11 cellular contexts compared by ENCODE assay signal in genomic region chr1:1354271-1355247, GRCh38. TPM values are rescaled to one million over a fixed set of nuclear protein-coding genes. Genes with fewer than 3 reads are reported as not detected.
DNase-seq lines count a peak whose midpoint lies in the region; FAIRE-seq and TF ChIP-seq lines count a peak whose summit lies in the region.
"Had no signal": no experiment of that assay in that cellular context is flagged by ENCODE, and none has a peak within 500 bp of the region (broad histone marks: within the 10 kb centered on the region; RNA-seq: fewer than 3 reads in every experiment).

No MANE protein-coding gene starts in this region.

- H3K9me3 ChIP-seq in H9 (ENCODE audit: control insufficient read depth, low read depth, low read length) (no peaks in the 10 kb centered on the region), neural cell (ENCODE audit: low read length) (no peaks in the 10 kb centered on the region), ovary (no peaks in the 10 kb centered on the region)

- H3K9me2 ChIP-seq in neural cell (ENCODE audit: insufficient read depth, low read length) = no peaks in the 10 kb centered on the region

- TF ChIP-seq CTCF in AG09309 (IDR thresholded peaks at IDR 0.05; ENCODE audit: control insufficient read depth, insufficient read depth, low read depth, low read length, missing control alignments) = no peak
- TF ChIP-seq CTCF in H9 (conservative IDR thresholded peaks at IDR 0.05) = no peak
- TF ChIP-seq CTCF in neural cell (IDR thresholded peaks at IDR 0.05; ENCODE audit: poor library complexity, severe bottlenecking) = no peak
- TF ChIP-seq CTCF in ovary (IDR thresholded peaks at IDR 0.05) = no peak

- no peak for FAIRE-seq in H54 (lab: Jason Lieb, UNC)
- FAIRE-seq: islet of Langerhans had no signal

- H4K20me1 ChIP-seq in H9 (ENCODE audit: control insufficient read depth, insufficient read depth, insufficient read length) = no peaks in the 10 kb centered on the region
- no peaks in the 10 kb centered on the region for H4K20me1 ChIP-seq in neural cell (ENCODE audit: insufficient read depth)

- peaks cover 7% of the 10 kb centered on the region for H3K23me2 ChIP-seq in H9 (ENCODE audit: insufficient read length, low read depth, low read length, poor library complexity, severe bottlenecking)

- peaks cover 27 to 48% of the 10 kb centered on the region in 2 experiments for H3K4me1 Mint-ChIP-seq in H9
- H3K4me1 Mint-ChIP-seq in activated CD4-positive, alpha-beta memory T cell treated with anti-CD3 and anti-CD28 coated beads for 36 hours (ENCODE audit: low read depth) = peaks cover 6% of the 10 kb centered on the region

- no peaks in the 10 kb centered on the region; the same call in 1 of the 2 replicates for H3K4me1 ChIP-seq in H9 (ENCODE audit: insufficient read depth, low read length)
- H3K4me1 ChIP-seq in ovary (ENCODE audit: insufficient read depth) = peaks cover 17% of the 10 kb centered on the region

- H3K14ac ChIP-seq in H9 (ENCODE audit: insufficient read depth, low read length) = no peak overlapping the region

- H2BK120ac ChIP-seq in H9 (ENCODE audit: low read depth, low read length, poor library complexity, severe bottlenecking) = no peak overlapping the region

- H3K27ac ChIP-seq in H9 (ENCODE audit: insufficient read length, low read depth, low read length) (no peak overlapping the region), neural cell (ENCODE audit: low read length) (no peak overlapping the region), ovary (peak overlapping the region in 1 of 2 donors; percentile 23)

- no peak overlapping the region for H4K5ac ChIP-seq in H9 (ENCODE audit: insufficient read length, low read depth, low read length)

- peak overlapping the region in 1 of 3 experiments; percentile 40; a peak in 1 of 7 replicates for H3K27ac Mint-ChIP-seq in H9
- H3K27ac Mint-ChIP-seq in activated CD4-positive, alpha-beta memory T cell treated with anti-CD3 and anti-CD28 coated beads for 36 hours = no peak overlapping the region

- TF ChIP-seq POLR2A in ovary (IDR thresholded peaks at IDR 0.05) = no peak
- TF ChIP-seq POLR2A in H54 (IDR thresholded peaks at IDR 0.05; ENCODE audit: low read depth, low read length) = no peak

- H2BK20ac ChIP-seq in H9 (ENCODE audit: low read depth, low read length, poor library complexity, severe bottlenecking) = no peak overlapping the region

- peak overlapping the region; percentile 62 for H3K4me2 ChIP-seq in H9 (ENCODE audit: insufficient read depth, insufficient read length, low read length)
- H3K4me2 ChIP-seq in neural cell (ENCODE audit: low read length) = no peak overlapping the region

- no peak overlapping the region for H2BK12ac ChIP-seq in H9 (ENCODE audit: insufficient read length, low read depth, low read length)

- no peak overlapping the region for H3T11ph ChIP-seq in H9 (ENCODE audit: low read length)

- intact Hi-C loops in ovary (cut with DNase I) = no loop called here
- intact Hi-C loops in activated CD4-positive, alpha-beta memory T cell treated with anti-CD3 and anti-CD28 coated beads for 36 hours (cut with micrococcal nuclease) = no loop called here

- H3K36me3 ChIP-seq in neural cell (ENCODE audit: insufficient read depth, low read length) (no peaks in the 10 kb centered on the region), ovary (no peaks in the 10 kb centered on the region)

- no peak overlapping the region for H2AFZ ChIP-seq in H9 (ENCODE audit: low read length)
- no peak overlapping the region for H2AFZ ChIP-seq in neural cell (ENCODE audit: low read depth, low read length)

- H3K9me3 Mint-ChIP-seq in H9 = no peaks in the 10 kb centered on the region
- H3K9me3 Mint-ChIP-seq in activated CD4-positive, alpha-beta memory T cell treated with anti-CD3 and anti-CD28 coated beads for 36 hours = no peaks in the 10 kb centered on the region

- WGBS in H9 (ENCODE audit: extremely low coverage, insufficient read length, low lambda C conversion rate) = no CpG with 5 or more reads among the region's 116 CpGs
- 55 to 69% (median 61%) methylated on average over 92 to 116 of the region's 116 CpGs for WGBS in ovary, 3 donors

- TF ChIP-seq EP300 in neural cell (conservative IDR thresholded peaks at IDR 0.05; ENCODE audit: poor library complexity, severe bottlenecking) (no peak), ovary (IDR thresholded peaks at IDR 0.05) (no peak)

- CTCF ChIA-PET in activated CD4-positive, alpha-beta memory T cell treated with anti-CD3 and anti-CD28 coated beads for 36 hours (lab: Charles Lee) = no interaction called here

- TF ChIP-seq RAD21 in neural cell (conservative IDR thresholded peaks at IDR 0.05) = no peak

- H3K79me2 ChIP-seq in H9 (ENCODE audit: insufficient read depth, low read length) (no peaks in the 10 kb centered on the region), neural cell (replicated peaks; ENCODE audit: insufficient read depth, low read length) (no peaks in the 10 kb centered on the region)

- POLR2A ChIA-PET in activated CD4-positive, alpha-beta memory T cell treated with anti-CD3 and anti-CD28 coated beads for 36 hours (lab: Charles Lee) = interaction anchor here (1.2 kb wide), 2 partner anchors 14 to 21 kb away, joined by 3 to 6 read pairs; partner anchors contain the start of gene AURKAIP1

- H3K36me3 Mint-ChIP-seq in H9 (ENCODE audit: insufficient read depth in 1 of 3, low read depth in 3 of 3) = peaks cover 0 to 8% (median 2%) of the 10 kb centered on the region in 3 experiments; a peak in 1 of 7 replicates
- no peaks in the 10 kb centered on the region for H3K36me3 Mint-ChIP-seq in activated CD4-positive, alpha-beta memory T cell treated with anti-CD3 and anti-CD28 coated beads for 36 hours

- no peak overlapping the region for H4K8ac ChIP-seq in H9 (replicated peaks; ENCODE audit: insufficient read length, low read depth, low read length)

- H3K9ac ChIP-seq in H9 (ENCODE audit: extremely low read depth, insufficient read length, low read length) (no peak overlapping the region), neural cell (ENCODE audit: low read length) (peak overlapping the region; percentile 9)

- H2BK15ac ChIP-seq in H9 (ENCODE audit: low read depth, low read length) = no peak overlapping the region

- H3K79me1 ChIP-seq in H9 (ENCODE audit: insufficient read depth, low read depth, low read length, poor library complexity, severe bottlenecking) = no peaks in the 10 kb centered on the region

- no peak overlapping the region for H4K91ac ChIP-seq in H9 (ENCODE audit: insufficient read length, low read depth, low read length)

- peaks cover 4% of the 10 kb centered on the region; the same call in 1 of the 2 replicates for H3K27me3 ChIP-seq in H9 (ENCODE audit: insufficient read depth, low read length)
- H3K27me3 ChIP-seq in neural cell (ENCODE audit: insufficient read depth, low read depth, low read length) = peaks cover 26% of the 10 kb centered on the region
- no peaks in the 10 kb centered on the region for H3K27me3 ChIP-seq in ovary

- peak overlapping the region; percentile 58 to 85 for H3K4me3 Mint-ChIP-seq in H9
- H3K4me3 Mint-ChIP-seq in activated CD4-positive, alpha-beta memory T cell treated with anti-CD3 and anti-CD28 coated beads for 36 hours = no peak overlapping the region

- DNase-seq in AG09309 (ENCODE audit: low read depth) (no peak), H9 (no peak), ecto neural progenitor cell (ENCODE audit: low spot score) (peak; percentile 64), NOMO-1 treated with dmso at 0.1 percent for 144 hours (lab: John Stamatoyannopoulos, UW; ENCODE audit: unreplicated experiment) (no peak), ovary (no peak), H54 (ENCODE audit: insufficient read length, low spot score) (no peak)
- no peak for DNase-seq in activated CD4-positive, alpha-beta memory T cell treated with anti-CD3 and anti-CD28 coated beads for 36 hours
- DNase-seq: cortex of kidney, NCI-H1048 had no signal

- no peak overlapping the region for H2BK5ac ChIP-seq in H9 (ENCODE audit: insufficient read length, low read length)

- H2AK5ac ChIP-seq in H9 (ENCODE audit: insufficient read length, low read length) = no peak overlapping the region

- H3K4me3 ChIP-seq in AG09309 (ENCODE audit: control insufficient read depth, low read depth, low read length) (peak overlapping the region; percentile 95), neural cell (ENCODE audit: low read length) (peak overlapping the region; percentile 55), ovary (no peak overlapping the region)

- no peak overlapping the region for H3K56ac ChIP-seq in H9 (ENCODE audit: insufficient read length, low read depth, low read length)

- no peaks in the 10 kb centered on the region for H3F3A ChIP-seq in neural cell (ENCODE audit: insufficient read depth, low read length, poor library complexity, severe bottlenecking)

- no peak overlapping the region for H3K4ac ChIP-seq in H9 (ENCODE audit: low read depth, low read length)

- H3K27me3 Mint-ChIP-seq in H9 (ENCODE audit: low read depth) = peaks cover 37% of the 10 kb centered on the region
- H3K27me3 Mint-ChIP-seq in activated CD4-positive, alpha-beta memory T cell treated with anti-CD3 and anti-CD28 coated beads for 36 hours = peaks cover 31% of the 10 kb centered on the region

- H3K18ac ChIP-seq in H9 (ENCODE audit: insufficient read length, low read depth, low read length) = no peak overlapping the region

- no peak overlapping the region for H3K23ac ChIP-seq in H9 (ENCODE audit: insufficient read length, low read depth, low read length)

RNA-seq across cellular contexts. Expression of gene MXRA8, which starts 3.8 kb away (rescaled TPM):
- total RNA-seq in H9 (2021) (8.1 and 9.6 TPM in 2 replicates), ovary (100 to 1,000 TPM in 5 of 7 donors, 10 to 100 TPM in 2; 63.8 to 206 (median 131) TPM)
- polyA plus RNA-seq in neural cell (0.92 and 1.7 TPM in 2 replicates), ovary (100 to 1,000 TPM in 1 of 2 donors, 10 to 100 TPM in 1; 40.3 to 193 TPM)
- polyA minus RNA-seq in neural cell = not detected in 2 replicates
- under 1 TPM in 1 of 2 experiments, not detected in 1; 0.19 TPM for total RNA-seq in activated CD4-positive, alpha-beta memory T cell treated with anti-CD3 and anti-CD28 coated beads for 36 hours

RNA-seq across cellular contexts. Expression of gene DVL1, which starts 5.3 kb away (rescaled TPM):
- total RNA-seq in H9 (2021) (66.5 and 71.0 TPM in 2 replicates), ovary (10 to 100 TPM; 38.0 to 85.2 (median 64.9) TPM)
- polyA plus RNA-seq in neural cell (100 and 102 TPM in 2 replicates), ovary (10 to 100 TPM in 1 of 2 donors, 1 to 10 TPM in 1; 2.1 to 51.2 TPM)
- 76.4 and 91.8 TPM in 2 replicates for polyA minus RNA-seq in neural cell
- 10 to 100 TPM; 37.6 to 38.6 TPM for total RNA-seq in activated CD4-positive, alpha-beta memory T cell treated with anti-CD3 and anti-CD28 coated beads for 36 hours

RNA-seq across cellular contexts. Expression of gene AURKAIP1, which starts 20.4 kb away (rescaled TPM):
- 196 and 209 TPM in 2 replicates for total RNA-seq in H9 (2021)
- 104 and 119 TPM in 2 replicates for polyA plus RNA-seq in neural cell
- 29.9 and 31.1 TPM in 2 replicates for polyA minus RNA-seq in neural cell
- 10 to 100 TPM; 63.7 to 94.0 (median 73.2) TPM for total RNA-seq in ovary
- 10 to 100 TPM in 1 of 2 donors, 1 to 10 TPM in 1; 6.0 to 81.3 TPM for polyA plus RNA-seq in ovary
- 100 to 1,000 TPM; 124 to 131 TPM for total RNA-seq in activated CD4-positive, alpha-beta memory T cell treated with anti-CD3 and anti-CD28 coated beads for 36 hours

RNA-seq across cellular contexts. Expression of gene TAS1R3, which starts 23.5 kb away (rescaled TPM):
- total RNA-seq in H9 (2021) (0.28 and 0.35 TPM in 2 replicates), ovary (under 1 TPM in 6 of 7 donors, not detected in 1; 0.07 to 0.40 (median 0.23) TPM)
- polyA plus RNA-seq in neural cell (1.0 and 1.2 TPM in 2 replicates), ovary (under 1 TPM in 1 of 2 donors, not detected in 1; 0.24 TPM)
- polyA minus RNA-seq in neural cell = 0.73 and 1.6 TPM in 2 replicates
- under 1 TPM in 1 of 2 experiments, not detected in 1; 0.10 TPM for total RNA-seq in activated CD4-positive, alpha-beta memory T cell treated with anti-CD3 and anti-CD28 coated beads for 36 hours

RNA-seq across cellular contexts. Expression of gene CPTP, which starts 30.0 kb away (rescaled TPM):
- total RNA-seq in H9 (2021) (14.0 and 15.0 TPM in 2 replicates), ovary (10 to 100 TPM; 13.8 to 21.0 (median 14.8) TPM)
- polyA plus RNA-seq in neural cell (9.9 and 13.3 TPM in 2 replicates), ovary (10 to 100 TPM in 1 of 2 donors, 1 to 10 TPM in 1; 2.4 to 18.3 TPM)
- 21.6 and 22.4 TPM in 2 replicates for polyA minus RNA-seq in neural cell
- 10 to 100 TPM; 12.1 to 13.1 TPM for total RNA-seq in activated CD4-positive, alpha-beta memory T cell treated with anti-CD3 and anti-CD28 coated beads for 36 hours
